In genomic region chr6:149586149-149586548, GRCh38 we compare ENCODE assay signal across 19 cellular contexts. TPM values are rescaled to one million over a fixed set of nuclear protein-coding genes. Genes with fewer than 3 reads are reported as not detected.
A peak's percentile ranks its signal among the peaks of the same experiment; 100 is the strongest.
DNase-seq lines count a peak whose midpoint lies in the region; ATAC-seq and TF ChIP-seq lines count a peak whose summit lies in the region.
"Had no signal": no experiment of that assay in that cellular context is flagged by ENCODE, and none has a peak within 500 bp of the region (broad histone marks: within the 10 kb centered on the region; RNA-seq: fewer than 3 reads in every experiment).

No MANE protein-coding gene starts in this region.

- peak; percentile 72 for DNase-seq in A673 (ENCODE audit: low spot score)
- peak; percentile 10 for DNase-seq in ELF-1 (ENCODE audit: low read depth, low spot score)
- DNase-seq in NCI-H69 (lab: John Stamatoyannopoulos, UW): peak; percentile 40
- no peak for DNase-seq in head of caudate nucleus
- DNase-seq in lower lobe of right lung: no peak
- no peak for DNase-seq in tibial nerve (ENCODE audit: low spot score in 2 of 2)
- DNase-seq: CD8-positive, alpha-beta memory T cell; DMS79 treated with DMSO at 0.1 percent for 48 hours; HCEC 1CT; NCI-H1694 treated with DMSO at 0.1 percent for 48 hours; NCI-H345; NCI-H748 treated with DMSO at 0.1 percent for 48 hours; OCI-M1; RPMI8226; SIG-M5 had no signal

- H3K27me3 ChIP-seq in A673 (replicated peaks; ENCODE audit: insufficient read depth, low read depth, low read length, poor library complexity) (no peaks in the 10 kb centered on the region), lower lobe of right lung (ENCODE audit: low read depth) (no peaks in the 10 kb centered on the region), tibial nerve (no peaks in the 10 kb centered on the region)
- H3K27me3 ChIP-seq: BLaER1 treated with 17β-estradiol and CSF1 and Interleukin-3, amounts not matched to agents 10 nM and 100 nM had no signal

- H3K4me3 Mint-ChIP-seq in activated naive CD8-positive, alpha-beta T cell: no peak overlapping the region
- H3K4me3 Mint-ChIP-seq: CD8-positive, alpha-beta memory T cell; GM23338 had no signal

- no peak for ATAC-seq in lower lobe of right lung
- no peak for ATAC-seq in GM19351 (IDR thresholded peaks at IDR 0.05; ENCODE audit: unreplicated experiment)
- ATAC-seq: GM23338 had no signal

- intact Hi-C loops in A673 (cut with micrococcal nuclease; ENCODE audit: unreplicated experiment) (no loop called here), head of caudate nucleus (cut with DNase I) (no loop called here), lower lobe of right lung (cut with DNase I) (no loop called here)

- no peaks in the 10 kb centered on the region for H3K9me3 Mint-ChIP-seq in activated naive CD8-positive, alpha-beta T cell (ENCODE audit: low read depth)
- H3K9me3 Mint-ChIP-seq: CD8-positive, alpha-beta memory T cell; GM23338 had no signal

- BruUV-seq in A673 (replicated peaks; lab: Mats Ljungman, UMichigan): no TSS peak

- H3K27ac ChIP-seq in A673 (ENCODE audit: low read depth, low read length, poor library complexity, severe bottlenecking) (no peak overlapping the region), lower lobe of right lung (no peak overlapping the region), tibial nerve (no peak overlapping the region)
- H3K27ac ChIP-seq: BLaER1 treated with 17β-estradiol and CSF1 and Interleukin-3, amounts not matched to agents 10 nM and 100 nM had no signal

- peaks cover 10% of the 10 kb centered on the region for H3K36me3 Mint-ChIP-seq in activated naive CD8-positive, alpha-beta T cell

- H3K36me3 ChIP-seq in A673 (ENCODE audit: insufficient read depth, low read length, poor library complexity, severe bottlenecking) (peaks cover 26% of the 10 kb centered on the region), lower lobe of right lung (peaks cover 85% of the 10 kb centered on the region), tibial nerve (peaks cover 0 to 94% (median 22%) of the 10 kb centered on the region in 3 donors)

- H3K27me3 Mint-ChIP-seq in activated naive CD8-positive, alpha-beta T cell: no peaks in the 10 kb centered on the region
- H3K27me3 Mint-ChIP-seq: CD8-positive, alpha-beta memory T cell had no signal

- no peaks in the 10 kb centered on the region for H3K9me3 ChIP-seq in A673 (ENCODE audit: low read depth, low read length, poor library complexity, severe bottlenecking)
- no peaks in the 10 kb centered on the region for H3K9me3 ChIP-seq in lower lobe of right lung
- no peaks in the 10 kb centered on the region for H3K9me3 ChIP-seq in tibial nerve
- H3K9me3 ChIP-seq: BLaER1 treated with 17β-estradiol and CSF1 and Interleukin-3, amounts not matched to agents 10 nM and 100 nM had no signal

- no peak for TF ChIP-seq POLR2A in tibial nerve (IDR thresholded peaks at IDR 0.05)

- CTCF ChIA-PET in A673 (lab: Charles Lee): no interaction called here

- WGBS in tibial nerve, 2 donors: 95 to 98% methylated on average over 2 of the region's 2 CpGs

- POLR2A ChIA-PET in A673 (lab: Charles Lee; ENCODE audit: low non-redundant PET): no interaction called here

- peak overlapping the region; percentile 70 for H3K27ac Mint-ChIP-seq in activated naive CD8-positive, alpha-beta T cell
- H3K27ac Mint-ChIP-seq: GM23338 had no signal

- no peak for TF ChIP-seq EP300 in tibial nerve (IDR thresholded peaks at IDR 0.05)

- H3K4me3 ChIP-seq in A673 (ENCODE audit: low read depth, low read length, poor library complexity, severe bottlenecking) (no peak overlapping the region), lower lobe of right lung (no peak overlapping the region), tibial nerve (no peak overlapping the region)
- H3K4me3 ChIP-seq: BLaER1 treated with 17β-estradiol and CSF1 and Interleukin-3, amounts not matched to agents 10 nM and 100 nM; GM23338 had no signal

- H3K4me1 Mint-ChIP-seq in activated naive CD8-positive, alpha-beta T cell (ENCODE audit: low read depth): no peaks in the 10 kb centered on the region
- H3K4me1 Mint-ChIP-seq: CD8-positive, alpha-beta memory T cell; GM23338 had no signal

- no peaks in the 10 kb centered on the region for H3K4me1 ChIP-seq in A673 (ENCODE audit: insufficient read depth, low read length, poor library complexity, severe bottlenecking)
- no peaks in the 10 kb centered on the region for H3K4me1 ChIP-seq in lower lobe of right lung
- no peaks in the 10 kb centered on the region for H3K4me1 ChIP-seq in tibial nerve
- H3K4me1 ChIP-seq: BLaER1 treated with 17β-estradiol and CSF1 and Interleukin-3, amounts not matched to agents 10 nM and 100 nM had no signal

- TF ChIP-seq CTCF in A673 (conservative IDR thresholded peaks at IDR 0.05; ENCODE audit: low read depth, low read length): no peak
- no peak for TF ChIP-seq CTCF in lower lobe of right lung (IDR thresholded peaks at IDR 0.05)
- TF ChIP-seq CTCF in tibial nerve (IDR thresholded peaks at IDR 0.05): no peak

RNA-seq across cellular contexts. Expression of gene GINM1, which starts 20.0 kb away (rescaled TPM):
- 24.0 and 29.7 TPM in 2 replicates for total RNA-seq in A673 (2021)
- 39.3 TPM for total RNA-seq in lower lobe of right lung
- total RNA-seq in tibial nerve: 10 to 100 TPM; 36.6 to 64.5 (median 57.0) TPM

RNA-seq across cellular contexts. Expression of gene PPIL4, which starts 40.3 kb away (rescaled TPM):
- total RNA-seq in A673 (2021) (40.3 and 43.0 TPM in 2 replicates), lower lobe of right lung (28.9 TPM), tibial nerve (10 to 100 TPM; 25.8 to 41.0 (median 31.5) TPM)

Comparison
In these comparisons a context has a peak if more than half of its experiments do, and no peak if none do; other contexts are left out.
1. DNase-seq: peak in A673 (single experiment), ELF-1 (single experiment) and NCI-H69 (single experiment); none in head of caudate nucleus (0 of 42), lower lobe of right lung (single experiment) and tibial nerve (0 of 2).